11 cellular contexts compared by ENCODE assay signal in genomic region chr5:71922584-71923106, GRCh38.
DNase-seq lines count a peak whose midpoint lies in the region; ATAC-seq and TF ChIP-seq lines count a peak whose summit lies in the region.
"Had no signal": no experiment of that assay in that cellular context is flagged by ENCODE, and none has a peak within 500 bp of the region (broad histone marks: within the 10 kb centered on the region; RNA-seq: fewer than 3 reads in every experiment).

No MANE protein-coding gene starts in this region.

- H3K4me3 ChIP-seq in brain microvascular endothelial cell (ENCODE audit: low read depth, low read length) = no peak overlapping the region

- ATAC-seq in activated CD4-positive, CD25-positive, alpha-beta regulatory T cell treated with anti-CD3 and anti-CD28 coated beads, Interleukin-2, amount 50 U/mL, for 24 hours = no peak
- ATAC-seq: activated CD8-positive, alpha-beta memory T cell treated with anti-CD3 and anti-CD28 coated beads, Interleukin-2, amount 10 ng/mL, durations not matched to agents 7 days and 5 days had no signal

- no peak for TF ChIP-seq CTCF in brain microvascular endothelial cell (IDR thresholded peaks at IDR 0.05; ENCODE audit: low read depth, low read length, missing control alignments)

- in situ Hi-C loops in ACHN (cut with HindIII; ENCODE audit: low pct_ligation_motif_present, low pct_unique_long_range_greater_than_20kb, low sequenced_read_pairs) = no loop called here
- in situ Hi-C loops in brain microvascular endothelial cell (cut with HindIII; ENCODE audit: low pct_ligation_motif_present, low sequenced_read_pairs) = no loop called here

- intact Hi-C loops in posterior cingulate gyrus (cut with DNase I) = no loop called here

- H3K36me3 ChIP-seq in brain microvascular endothelial cell (replicated peaks) = no peaks in the 10 kb centered on the region
- H3K36me3 ChIP-seq: neutrophil had no signal

- H3K27me3 ChIP-seq in brain microvascular endothelial cell (replicated peaks) = no peaks in the 10 kb centered on the region
- H3K27me3 ChIP-seq: neutrophil had no signal

- H3K27ac ChIP-seq in brain microvascular endothelial cell = peak overlapping the region; percentile 81
- H3K27ac ChIP-seq: neutrophil had no signal

- DNase-seq in ACHN (peak; percentile 57), LoVo (ENCODE audit: low spot score) (peak; percentile 90), brain microvascular endothelial cell (peak; percentile 88), iris pigment epithelial cell (ENCODE audit: low read depth) (peak; percentile 93), occipital lobe (lab: John Stamatoyannopoulos, UW) (no peak), posterior cingulate gyrus (no peak), GM19238 (ENCODE audit: insufficient read length, low spot score) (no peak)
- DNase-seq: activated CD8-positive, alpha-beta memory T cell treated with anti-CD3 and anti-CD28 coated beads, Interleukin-2, amount 10 ng/mL, durations not matched to agents 7 days and 5 days; NK-92 treated with Interleukin-12 subunit alpha and Interleukin-12 subunit beta, amount 100 ng/mL, for 24 hours had no signal

Comparison
In these comparisons a context has a peak if more than half of its experiments do, and no peak if none do; other contexts are left out.
1. DNase-seq: peak in ACHN (single experiment), LoVo (single experiment), brain microvascular endothelial cell (single experiment) and iris pigment epithelial cell (single experiment); none in occipital lobe (single experiment), posterior cingulate gyrus (0 of 10) and GM19238 (single experiment).